ENCODE assay signal across 1 cellular context in the genomic region with DNA sequence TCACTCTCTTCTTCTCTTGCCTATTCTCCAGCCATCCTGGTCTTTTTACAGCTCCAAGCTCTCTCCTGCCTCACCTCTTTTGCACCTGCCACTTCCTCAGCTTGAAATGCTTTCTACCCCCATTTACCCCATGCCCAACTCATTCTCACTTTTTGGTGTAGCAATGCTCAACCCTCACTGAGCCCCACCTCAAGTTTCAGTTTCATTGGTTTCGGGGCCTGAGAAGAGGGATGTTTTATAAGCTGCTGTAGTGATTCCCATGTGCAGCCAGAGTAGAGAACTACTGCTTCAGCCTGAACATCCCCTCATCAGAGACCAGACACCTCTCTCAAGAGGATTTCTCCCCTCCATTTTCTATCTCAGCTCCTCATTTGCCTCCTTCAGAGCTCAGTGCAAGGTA.
TF ChIP-seq lines count a peak whose summit lies in the region.

No MANE protein-coding gene starts in this region.

TF ChIP-seq in SK-N-SH, 30 proteins besides CTCF, POLR2A, EP300 and RAD21 (continued from another document):
- TF ChIP-seq, protein P1, sequence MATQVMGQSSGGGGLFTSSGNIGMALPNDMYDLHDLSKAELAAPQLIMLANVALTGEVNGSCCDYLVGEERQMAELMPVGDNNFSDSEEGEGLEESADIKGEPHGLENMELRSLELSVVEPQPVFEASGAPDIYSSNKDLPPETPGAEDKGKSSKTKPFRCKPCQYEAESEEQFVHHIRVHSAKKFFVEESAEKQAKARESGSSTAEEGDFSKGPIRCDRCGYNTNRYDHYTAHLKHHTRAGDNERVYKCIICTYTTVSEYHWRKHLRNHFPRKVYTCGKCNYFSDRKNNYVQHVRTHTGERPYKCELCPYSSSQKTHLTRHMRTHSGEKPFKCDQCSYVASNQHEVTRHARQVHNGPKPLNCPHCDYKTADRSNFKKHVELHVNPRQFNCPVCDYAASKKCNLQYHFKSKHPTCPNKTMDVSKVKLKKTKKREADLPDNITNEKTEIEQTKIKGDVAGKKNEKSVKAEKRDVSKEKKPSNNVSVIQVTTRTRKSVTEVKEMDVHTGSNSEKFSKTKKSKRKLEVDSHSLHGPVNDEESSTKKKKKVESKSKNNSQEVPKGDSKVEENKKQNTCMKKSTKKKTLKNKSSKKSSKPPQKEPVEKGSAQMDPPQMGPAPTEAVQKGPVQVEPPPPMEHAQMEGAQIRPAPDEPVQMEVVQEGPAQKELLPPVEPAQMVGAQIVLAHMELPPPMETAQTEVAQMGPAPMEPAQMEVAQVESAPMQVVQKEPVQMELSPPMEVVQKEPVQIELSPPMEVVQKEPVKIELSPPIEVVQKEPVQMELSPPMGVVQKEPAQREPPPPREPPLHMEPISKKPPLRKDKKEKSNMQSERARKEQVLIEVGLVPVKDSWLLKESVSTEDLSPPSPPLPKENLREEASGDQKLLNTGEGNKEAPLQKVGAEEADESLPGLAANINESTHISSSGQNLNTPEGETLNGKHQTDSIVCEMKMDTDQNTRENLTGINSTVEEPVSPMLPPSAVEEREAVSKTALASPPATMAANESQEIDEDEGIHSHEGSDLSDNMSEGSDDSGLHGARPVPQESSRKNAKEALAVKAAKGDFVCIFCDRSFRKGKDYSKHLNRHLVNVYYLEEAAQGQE (IDR thresholded peaks at IDR 0.05; ENCODE audit: low read depth, low read length) = no peak
- TF ChIP-seq TCF12 (IDR thresholded peaks at IDR 0.05) = no peak
- no peak for TF ChIP-seq TEAD4 (IDR thresholded peaks at IDR 0.05; ENCODE audit: borderline replicate concordance, insufficient read depth)
- no peak for TF ChIP-seq ELF1 (IDR thresholded peaks at IDR 0.05)
- TF ChIP-seq MXI1 (IDR thresholded peaks at IDR 0.05; ENCODE audit: low read depth, low read length) = no peak
TF ChIP-seq in SK-N-SH: peak in this region for 0.
